Comparison of ENCODE assay signal across 8 cellular contexts in the genomic region with DNA sequence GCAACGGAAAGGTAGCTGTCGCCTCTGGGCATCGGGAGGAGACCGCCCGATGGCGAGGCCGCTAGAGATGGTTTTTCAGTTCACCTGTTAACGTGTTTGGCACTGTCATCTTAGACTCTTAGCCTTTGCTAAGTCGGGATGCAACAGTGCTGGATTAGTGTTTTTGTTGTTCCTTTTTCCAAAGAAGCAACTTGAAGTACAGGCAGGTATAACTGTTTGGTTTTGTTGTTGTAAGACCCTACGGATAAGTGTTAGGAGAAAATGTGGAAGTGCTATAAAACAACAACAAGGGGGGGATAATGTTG. TPM values are rescaled to one million over a fixed set of nuclear protein-coding genes. Genes with fewer than 3 reads are reported as not detected.
DNase-seq lines count a peak whose midpoint lies in the region; ATAC-seq lines count a peak whose summit lies in the region.

No MANE protein-coding gene starts in this region.

- DNase-seq in ELR (ENCODE audit: low read depth) (peak; percentile 36), iPS-NIHi7 (ENCODE audit: extremely low spot score) (peak; percentile 21), substantia nigra (lab: John Stamatoyannopoulos, UW) (no peak), occipital lobe (lab: John Stamatoyannopoulos, UW) (no peak), GM03348 (ENCODE audit: low spot score) (no peak)

- H3K27ac ChIP-seq in adipose tissue (ENCODE audit: low read depth, low read length): peak overlapping the region; percentile 65
- peak overlapping the region; percentile 95 for H3K27ac ChIP-seq in substantia nigra (ENCODE audit: low read depth, low read length, poor library complexity, severe bottlenecking)

- WGBS in adipose tissue, 3 donors: 3 to 5% (median 4%) methylated on average over 10 of the region's 10 CpGs

- peak; percentile 6 for ATAC-seq in GM19467 (IDR thresholded peaks at IDR 0.05; ENCODE audit: unreplicated experiment)
- peak; percentile 8 for ATAC-seq in HG03521 (IDR thresholded peaks at IDR 0.05; ENCODE audit: unreplicated experiment)

RNA-seq across cellular contexts. Expression of gene MANEA, which starts 0.7 kb away (rescaled TPM):
- polyA plus RNA-seq in adipose tissue: 1 to 10 TPM; 4.1 to 9.3 (median 5.3) TPM
- 16.1 TPM for total RNA-seq in occipital lobe

Comparison
In these comparisons a context has a peak if more than half of its experiments do, and no peak if none do; other contexts are left out.
1. DNase-seq: peak in ELR (single experiment) and iPS-NIHi7 (single experiment); none in substantia nigra (0 of 49), occipital lobe (single experiment) and GM03348 (single experiment).